8 cellular contexts compared by ENCODE assay signal in genomic region chr5:149240354-149240998, GRCh38. TPM values are rescaled to one million over a fixed set of nuclear protein-coding genes. Genes with fewer than 3 reads are reported as not detected.
DNase-seq lines count a peak whose midpoint lies in the region; ATAC-seq and TF ChIP-seq lines count a peak whose summit lies in the region.

No MANE protein-coding gene starts in this region.

- no peaks in the 10 kb centered on the region for H3K27me3 Mint-ChIP-seq in stimulated activated naive CD8-positive, alpha-beta T cell treated with anti-CD3 and anti-CD28 coated beads, Interleukin-15, Interleukin-2, amounts not matched to agents 100 ng/mL and 50 ng/mL, for 24 hours
- H3K27me3 Mint-ChIP-seq in Calu3 (ENCODE audit: unreplicated experiment), result no peaks in the 10 kb centered on the region

- H3K36me3 ChIP-seq in lung (ENCODE audit: control insufficient read depth in 2 of 2, insufficient read depth in 2 of 2, low read length in 2 of 2), result peaks cover 6 to 21% of the 10 kb centered on the region in 2 donors

- intact Hi-C loops in Calu3 (cut with micrococcal nuclease; ENCODE audit: unreplicated experiment), result no loop called here

- H3K27me3 ChIP-seq in lung (ENCODE audit: control insufficient read depth, insufficient read depth), result no peaks in the 10 kb centered on the region

- CTCF ChIA-PET in Calu3 (lab: Charles Lee), result no interaction called here

- H3K4me1 ChIP-seq in lung (ENCODE audit: control insufficient read depth in 2 of 2, insufficient read depth in 2 of 2, low read length in 2 of 2), result no peaks in the 10 kb centered on the region

- peak; percentile 80 for ATAC-seq in HG03196 (IDR thresholded peaks at IDR 0.05; ENCODE audit: unreplicated experiment)
- ATAC-seq in lung (ENCODE audit: insufficient read depth, low FRiP score), result peak; percentile 48
- ATAC-seq in GM18873 (IDR thresholded peaks at IDR 0.05; ENCODE audit: low FRiP score, unreplicated experiment), result no peak

- WGBS in lung, 2 donors, result 34 to 57% methylated on average over 13 of the region's 13 CpGs

- H3K4me1 Mint-ChIP-seq in stimulated activated naive CD8-positive, alpha-beta T cell treated with anti-CD3 and anti-CD28 coated beads, Interleukin-15, Interleukin-2, amounts not matched to agents 100 ng/mL and 50 ng/mL, for 24 hours (ENCODE audit: low read depth), result peaks cover 24% of the 10 kb centered on the region
- H3K4me1 Mint-ChIP-seq in Calu3 (ENCODE audit: low read depth, unreplicated experiment), result no peaks in the 10 kb centered on the region

- no peak overlapping the region for H3K4me3 Mint-ChIP-seq in stimulated activated naive CD8-positive, alpha-beta T cell treated with anti-CD3 and anti-CD28 coated beads, Interleukin-15, Interleukin-2, amounts not matched to agents 100 ng/mL and 50 ng/mL, for 24 hours
- no peak overlapping the region for H3K4me3 Mint-ChIP-seq in Calu3 (ENCODE audit: low read depth, unreplicated experiment)

- no peak overlapping the region for H3K4me3 ChIP-seq in lung

- H3K9me3 Mint-ChIP-seq in stimulated activated naive CD8-positive, alpha-beta T cell treated with anti-CD3 and anti-CD28 coated beads, Interleukin-15, Interleukin-2, amounts not matched to agents 100 ng/mL and 50 ng/mL, for 24 hours, result no peaks in the 10 kb centered on the region
- no peaks in the 10 kb centered on the region for H3K9me3 Mint-ChIP-seq in Calu3 (ENCODE audit: low read depth, unreplicated experiment)

- BruUV-seq in Calu3 (replicated peaks; lab: Mats Ljungman, UMichigan), result no TSS peak

- TF ChIP-seq CTCF in lung (IDR thresholded peaks at IDR 0.05; ENCODE audit: control extremely low read depth, extremely low read depth), result no peak
- no peak for TF ChIP-seq CTCF in Calu3 (IDR thresholded peaks at IDR 0.05; ENCODE audit: unreplicated experiment)

- DNase-seq in activated CD8-positive, alpha-beta memory T cell treated with anti-CD3 and anti-CD28 coated beads, Interleukin-2, amount 50 U/mL, for 24 hours (ENCODE audit: extremely low read depth), result peak; percentile 33
- DNase-seq in lung (ENCODE audit: low spot score), result peak; percentile 46
- DNase-seq in Calu3, result no peak
- DNase-seq in GM03348 (ENCODE audit: low spot score), result no peak
- DNase-seq in DMS 273 (lab: John Stamatoyannopoulos, UW; ENCODE audit: unreplicated experiment), result no peak

- H3K9me3 ChIP-seq in lung (ENCODE audit: control insufficient read depth in 2 of 2, insufficient read depth in 1 of 2, low read length in 1 of 2), result no peaks in the 10 kb centered on the region

- peak overlapping the region; percentile 81 for H3K27ac Mint-ChIP-seq in stimulated activated naive CD8-positive, alpha-beta T cell treated with anti-CD3 and anti-CD28 coated beads, Interleukin-15, Interleukin-2, amounts not matched to agents 100 ng/mL and 50 ng/mL, for 24 hours
- no peak overlapping the region for H3K27ac Mint-ChIP-seq in Calu3 (ENCODE audit: unreplicated experiment)

- no peak overlapping the region for H3K27ac ChIP-seq in lung (ENCODE audit: low read depth in 1 of 2, low read length in 1 of 2)

- H3K36me3 Mint-ChIP-seq in stimulated activated naive CD8-positive, alpha-beta T cell treated with anti-CD3 and anti-CD28 coated beads, Interleukin-15, Interleukin-2, amounts not matched to agents 100 ng/mL and 50 ng/mL, for 24 hours (ENCODE audit: low read depth), result no peaks in the 10 kb centered on the region
- peaks cover 35% of the 10 kb centered on the region for H3K36me3 Mint-ChIP-seq in Calu3 (ENCODE audit: insufficient read depth, unreplicated experiment)

RNA-seq across cellular contexts. Expression of gene AFAP1L1, which starts 31.2 kb away (rescaled TPM):
- 10 to 100 TPM; 22.8 to 40.6 TPM for total RNA-seq in lung
- 10 to 100 TPM in 1 of 2 donors, 1 to 10 TPM in 1; 9.8 to 13.3 TPM for polyA plus RNA-seq in lung
- 7.8 and 10.3 TPM in 2 replicates for total RNA-seq in Calu3 (2022)

Comparison
In these comparisons a context has a peak if more than half of its experiments do, and no peak if none do; other contexts are left out.
1. DNase-seq: peak in activated CD8-positive, alpha-beta memory T cell treated with anti-CD3 and anti-CD28 coated beads, Interleukin-2, amount 50 U/mL, for 24 hours (single experiment) and lung (single experiment); none in Calu3 (single experiment), GM03348 (single experiment) and DMS 273 (single experiment).